9 cellular contexts compared by ENCODE assay signal in the genomic region with DNA sequence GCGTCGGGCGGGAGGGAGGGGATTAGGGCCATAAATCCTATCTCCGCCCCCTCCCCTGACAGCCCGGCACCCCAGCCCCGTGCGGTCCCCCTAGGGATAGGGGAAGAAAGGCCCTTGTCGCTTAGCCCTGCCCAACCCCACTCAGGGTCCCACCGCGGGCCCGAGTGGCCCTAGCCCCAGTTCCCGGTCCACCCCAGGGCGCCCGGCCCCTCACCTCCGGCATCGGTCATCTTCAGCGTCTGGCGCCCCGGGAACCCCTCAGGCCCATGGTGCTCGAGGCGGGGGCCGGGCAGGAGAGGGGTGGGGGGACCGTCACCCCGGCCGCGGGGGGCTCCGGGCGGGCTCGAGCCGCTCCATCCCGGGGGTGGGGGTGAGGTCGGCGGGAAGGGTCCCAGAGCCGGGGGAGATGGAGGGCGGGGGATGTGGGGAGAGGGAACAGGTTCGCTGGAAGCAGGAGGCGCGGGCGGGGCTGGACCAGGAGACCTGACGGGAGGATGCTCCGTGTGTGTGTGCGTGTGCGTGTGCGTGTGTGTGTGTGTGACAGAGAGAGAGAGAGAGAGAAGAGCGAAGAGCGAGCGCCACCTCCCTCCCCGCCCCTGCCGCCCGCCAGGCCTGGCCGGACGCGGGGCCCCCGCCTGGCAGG. TPM values are rescaled to one million over a fixed set of nuclear protein-coding genes. Genes with fewer than 3 reads are reported as not detected.
DNase-seq lines count a peak whose midpoint lies in the region; ATAC-seq and TF ChIP-seq lines count a peak whose summit lies in the region.
"Had no signal": no experiment of that assay in that cellular context is flagged by ENCODE, and none has a peak within 500 bp of the region (broad histone marks: within the 10 kb centered on the region; RNA-seq: fewer than 3 reads in every experiment).

No MANE protein-coding gene starts in this region.

- H3K27ac Mint-ChIP-seq in neural progenitor cell = peak overlapping the region; percentile 81

- CTCF ChIA-PET in AG04450 (lab: Charles Lee) = interaction anchor here (0.6 kb wide), 2 partner anchors 13 to 236 kb away, joined by 3 read pairs; no protein-coding TSS in a partner anchor

- peak overlapping the region; percentile 92 for H3K4me2 ChIP-seq in neural progenitor cell

- peaks cover 10% of the 10 kb centered on the region for H3K27me3 Mint-ChIP-seq in neural progenitor cell (ENCODE audit: insufficient read depth, low read depth)

- H3K36me3 Mint-ChIP-seq in neural progenitor cell = peaks cover 6% of the 10 kb centered on the region

- peak overlapping the region; percentile 96 for H3K4me3 Mint-ChIP-seq in neural progenitor cell

- no peak overlapping the region for H3K9ac ChIP-seq in neural progenitor cell

- H3K4me3 ChIP-seq in AG04450 (ENCODE audit: low read depth, low read length) = peak overlapping the region; percentile 67
- H3K4me3 ChIP-seq in WERI-Rb-1 (ENCODE audit: low read depth, low read length) = peak overlapping the region; percentile 66
- no peak overlapping the region for H3K4me3 ChIP-seq in epithelial cell of esophagus (ENCODE audit: low read length)
- H3K4me3 ChIP-seq in neural progenitor cell = peak overlapping the region; percentile 86

- H3K36me3 ChIP-seq in WERI-Rb-1 (peaks cover 16% of the 10 kb centered on the region), neural progenitor cell (no peaks in the 10 kb centered on the region)

- no peaks in the 10 kb centered on the region; the same call in 1 of the 2 replicates for H3K9me3 ChIP-seq in AG04450 (ENCODE audit: control insufficient read depth, insufficient read depth, low read length)
- H3K9me3 ChIP-seq in WERI-Rb-1 (ENCODE audit: severe bottlenecking) = peaks cover 2% of the 10 kb centered on the region
- no peaks in the 10 kb centered on the region for H3K9me3 ChIP-seq in neural progenitor cell (ENCODE audit: low read depth)

- H3K27ac ChIP-seq in AG04450 (ENCODE audit: low read depth, low read length) = no peak overlapping the region
- peak overlapping the region; percentile 91 for H3K27ac ChIP-seq in WERI-Rb-1
- no peak overlapping the region for H3K27ac ChIP-seq in neural progenitor cell
- H3K27ac ChIP-seq: epithelial cell of prostate had no signal

- peaks cover 47% of the 10 kb centered on the region for H3K4me1 Mint-ChIP-seq in neural progenitor cell

- peaks cover 15% of the 10 kb centered on the region for H3K79me2 ChIP-seq in neural progenitor cell (ENCODE audit: low read depth)

- POLR2A ChIA-PET in AG04450 (lab: Yijun Ruan, JAX) = interaction anchor here (0.6 kb wide), 2 partner anchors 28 to 168 kb away, joined by 3 to 7 read pairs; no protein-coding TSS in a partner anchor

- TF ChIP-seq CTCF in AG04450 (IDR thresholded peaks at IDR 0.05; ENCODE audit: low read depth, low read length) = no peak
- TF ChIP-seq CTCF in WERI-Rb-1 (IDR thresholded peaks at IDR 0.05; ENCODE audit: low read depth, low read length) = no peak
- no peak for TF ChIP-seq CTCF in epithelial cell of esophagus (IDR thresholded peaks at IDR 0.05; ENCODE audit: insufficient read depth, low read depth, low read length, missing control alignments)
- no peak for TF ChIP-seq CTCF in neural progenitor cell (IDR thresholded peaks at IDR 0.05)

- peaks cover 36% of the 10 kb centered on the region for H3F3A ChIP-seq in neural progenitor cell (ENCODE audit: low read depth)

- no peak for DNase-seq in AG04450 (ENCODE audit: low read depth, low spot score)
- DNase-seq in H4 (ENCODE audit: low spot score) = peak; percentile 48
- DNase-seq in WERI-Rb-1 = peak; percentile 83
- peak; percentile 29 for DNase-seq in epithelial cell of esophagus (ENCODE audit: low read depth)
- peak; percentile 83 for DNase-seq in neural progenitor cell (ENCODE audit: low spot score)
- no peak for DNase-seq in iPS-NIHi7 (ENCODE audit: extremely low spot score)
- DNase-seq in putamen (ENCODE audit: low spot score) = no peak

- H3K4me1 ChIP-seq in neural progenitor cell = peaks cover 19% of the 10 kb centered on the region

- ATAC-seq in GM18498 (IDR thresholded peaks at IDR 0.05; ENCODE audit: unreplicated experiment) = no peak

- H3K27me3 ChIP-seq in AG04450 (ENCODE audit: control insufficient read depth, insufficient read depth, low read length) = no peaks in the 10 kb centered on the region
- H3K27me3 ChIP-seq in WERI-Rb-1 (ENCODE audit: insufficient read depth, low read depth, severe bottlenecking) = no peaks in the 10 kb centered on the region
- no peaks in the 10 kb centered on the region for H3K27me3 ChIP-seq in neural progenitor cell

- H4K20me1 ChIP-seq in neural progenitor cell (ENCODE audit: low read depth) = peaks cover 3% of the 10 kb centered on the region

- H2AFZ ChIP-seq in neural progenitor cell (replicated peaks) = peak overlapping the region; percentile 72

- H3K9me3 Mint-ChIP-seq in neural progenitor cell = no peaks in the 10 kb centered on the region

RNA-seq across cellular contexts. Expression of gene SAMD14, which starts 0.5 kb away (rescaled TPM):
- polyA plus RNA-seq in AG04450 (2011; rRNA removed) = 3.5 and 5.3 TPM in 2 replicates
- polyA minus RNA-seq in AG04450 (2011; rRNA and poly(A)+ RNA removed) = 3.8 and 6.4 TPM in 2 replicates
- 0.70 and 1.2 TPM in 2 replicates for total RNA-seq in H4 (2014; rRNA removed; shearing (Covaris generic))
- total RNA-seq in neural progenitor cell (ENCODE audit: low replicate concordance) = 8.7 and 27.9 TPM in 2 replicates

RNA-seq across cellular contexts. Expression of gene PPP1R9B, which starts 21.1 kb away (rescaled TPM):
- polyA plus RNA-seq in AG04450 (2011; rRNA removed) = 17.6 and 18.2 TPM in 2 replicates
- 35.7 and 42.5 TPM in 2 replicates for polyA minus RNA-seq in AG04450 (2011; rRNA and poly(A)+ RNA removed)
- total RNA-seq in H4 (2014; rRNA removed; shearing (Covaris generic)) = 16.3 and 18.5 TPM in 2 replicates
- total RNA-seq in neural progenitor cell (ENCODE audit: low replicate concordance) = 12.0 and 31.4 TPM in 2 replicates

RNA-seq across cellular contexts. Expression of gene PDK2, which starts 34.3 kb away (rescaled TPM):
- polyA plus RNA-seq in AG04450 (2011; rRNA removed) = 62.4 and 81.7 TPM in 2 replicates
- 87.6 and 106 TPM in 2 replicates for polyA minus RNA-seq in AG04450 (2011; rRNA and poly(A)+ RNA removed)
- total RNA-seq in H4 (2014; rRNA removed; shearing (Covaris generic)) = 37.6 and 41.2 TPM in 2 replicates
- total RNA-seq in neural progenitor cell (ENCODE audit: low replicate concordance) = 12.6 and 17.3 TPM in 2 replicates

RNA-seq across cellular contexts. Expression of gene SGCA, which starts 36.4 kb away (rescaled TPM):
- polyA plus RNA-seq in AG04450 (2011; rRNA removed) = 0.16 and 0.21 TPM in 2 replicates
- not detected in 2 replicates for polyA minus RNA-seq in AG04450 (2011; rRNA and poly(A)+ RNA removed)
- 0.45 TPM in 1 of 2 replicates, not detected in the other for total RNA-seq in H4 (2014; rRNA removed; shearing (Covaris generic))
- 1.5 TPM in 1 of 2 replicates, not detected in the other for total RNA-seq in neural progenitor cell (ENCODE audit: low replicate concordance)

Comparison
In these comparisons a context has a peak if more than half of its experiments do, and no peak if none do; other contexts are left out.
1. DNase-seq: peak in H4 (single experiment), WERI-Rb-1 (single experiment), epithelial cell of esophagus (single experiment) and neural progenitor cell (single experiment); none in AG04450 (single experiment), iPS-NIHi7 (single experiment) and putamen (single experiment).